ENCODE assay signal across 8 cellular contexts in genomic region chr5:76403963-76404693, GRCh38. TPM values are rescaled to one million over a fixed set of nuclear protein-coding genes. Genes with fewer than 3 reads are reported as not detected.
DNase-seq lines count a peak whose midpoint lies in the region; ATAC-seq and TF ChIP-seq lines count a peak whose summit lies in the region.

No MANE protein-coding gene starts in this region.

- TF ChIP-seq CTCF in neural cell (IDR thresholded peaks at IDR 0.05; ENCODE audit: poor library complexity, severe bottlenecking) = no peak

- peak overlapping the region; percentile 81 for H3K4me3 ChIP-seq in effector memory CD4-positive, alpha-beta T cell (ENCODE audit: insufficient read depth, low read depth, low read length, poor library complexity, severe bottlenecking)
- peak overlapping the region; percentile 79 for H3K4me3 ChIP-seq in neural cell (ENCODE audit: low read length)
- H3K4me3 ChIP-seq in stomach smooth muscle (ENCODE audit: low read length in 2 of 2) = peak overlapping the region; percentile 63 to 73

- H3K9ac ChIP-seq in neural cell (ENCODE audit: low read length) (no peak overlapping the region), stomach smooth muscle (ENCODE audit: low read length in 2 of 2) (peak overlapping the region in 1 of 2 donors; percentile 28)

- no peaks in the 10 kb centered on the region for H3K27me3 ChIP-seq in effector memory CD4-positive, alpha-beta T cell (replicated peaks; ENCODE audit: control insufficient read depth, insufficient read depth, low read length, poor library complexity, severe bottlenecking)
- H3K27me3 ChIP-seq in neural cell (ENCODE audit: insufficient read depth, low read depth, low read length) = peaks cover 17% of the 10 kb centered on the region
- H3K27me3 ChIP-seq in stomach smooth muscle (ENCODE audit: control insufficient read depth in 1 of 2, insufficient read depth in 2 of 2, low read length in 2 of 2) = peaks cover 2 to 11% of the 10 kb centered on the region in 2 donors

- H3K36me3 ChIP-seq in effector memory CD4-positive, alpha-beta T cell (ENCODE audit: control insufficient read depth, insufficient read depth, low read length) = no peaks in the 10 kb centered on the region
- H3K36me3 ChIP-seq in neural cell (ENCODE audit: insufficient read depth, low read length) (no peaks in the 10 kb centered on the region), stomach smooth muscle (ENCODE audit: control insufficient read depth in 2 of 2, insufficient read depth in 2 of 2, low read length in 2 of 2) (no peaks in the 10 kb centered on the region)

- H4K20me1 ChIP-seq in neural cell (ENCODE audit: insufficient read depth) = no peaks in the 10 kb centered on the region

- no peak overlapping the region for H2AFZ ChIP-seq in neural cell (ENCODE audit: low read depth, low read length)

- peak overlapping the region; percentile 97 for H3K27ac ChIP-seq in effector memory CD4-positive, alpha-beta T cell (ENCODE audit: insufficient read depth, low read length, poor library complexity, severe bottlenecking)
- H3K27ac ChIP-seq in neural cell (ENCODE audit: low read length) (no peak overlapping the region), stomach smooth muscle (ENCODE audit: low read length) (peak overlapping the region; percentile 6)

- DNase-seq in activated CD4-positive, alpha-beta T cell treated with anti-CD3 and anti-CD28 coated beads for 4 hours = peak; percentile 67 to 69
- peak; percentile 61 to 70 (median 69) for DNase-seq in effector memory CD4-positive, alpha-beta T cell
- DNase-seq in GOT3 (lab: John Stamatoyannopoulos, UW) (no peak), RKO (ENCODE audit: low spot score) (no peak)

- peak; percentile 19 for ATAC-seq in GM18868 (IDR thresholded peaks at IDR 0.05; ENCODE audit: unreplicated experiment)
- ATAC-seq in HG03432 (IDR thresholded peaks at IDR 0.05; ENCODE audit: unreplicated experiment) = peak; percentile 27

- no peaks in the 10 kb centered on the region for H3K79me2 ChIP-seq in neural cell (replicated peaks; ENCODE audit: insufficient read depth, low read length)

- TF ChIP-seq EP300 in neural cell (conservative IDR thresholded peaks at IDR 0.05; ENCODE audit: poor library complexity, severe bottlenecking) = no peak

- peak; percentile 4 for TF ChIP-seq RAD21 in neural cell (conservative IDR thresholded peaks at IDR 0.05)

- peaks cover 27% of the 10 kb centered on the region for H3K4me1 ChIP-seq in effector memory CD4-positive, alpha-beta T cell (ENCODE audit: control insufficient read depth, insufficient read depth, low read length, poor library complexity, severe bottlenecking)
- H3K4me1 ChIP-seq in stomach smooth muscle (ENCODE audit: control insufficient read depth, insufficient read depth, low read length) = peaks cover 8% of the 10 kb centered on the region

- H3F3A ChIP-seq in neural cell (ENCODE audit: insufficient read depth, low read length, poor library complexity, severe bottlenecking) = no peaks in the 10 kb centered on the region

- H3K4me2 ChIP-seq in neural cell (ENCODE audit: low read length) = peak overlapping the region; percentile 62

- H3K9me2 ChIP-seq in neural cell (ENCODE audit: insufficient read depth, low read length) = no peaks in the 10 kb centered on the region

- H3K9me3 ChIP-seq in effector memory CD4-positive, alpha-beta T cell (ENCODE audit: control insufficient read depth, low read length) = no peaks in the 10 kb centered on the region
- H3K9me3 ChIP-seq in neural cell (ENCODE audit: low read length) (no peaks in the 10 kb centered on the region), stomach smooth muscle (ENCODE audit: control insufficient read depth in 2 of 2, low read length in 2 of 2) (no peaks in the 10 kb centered on the region)

TF ChIP-seq in neural cell, 6 proteins besides CTCF, POLR2A, EP300 and RAD21:
- TF ChIP-seq POLR2AphosphoS5 (IDR thresholded peaks at IDR 0.05) (no peak), EZH2 (IDR thresholded peaks at IDR 0.05; ENCODE audit: borderline replicate concordance, insufficient read depth, low read length, poor library complexity, severe bottlenecking) (no peak), SMC3 (conservative IDR thresholded peaks at IDR 0.05; ENCODE audit: poor library complexity) (no peak), REST (IDR thresholded peaks at IDR 0.05; ENCODE audit: borderline replicate concordance) (no peak)

RNA-seq across cellular contexts. Expression of gene IQGAP2, which starts 1.0 kb away (rescaled TPM):
- 4.0 and 5.2 TPM in 2 replicates for polyA plus RNA-seq in neural cell
- 1.9 and 2.4 TPM in 2 replicates for polyA minus RNA-seq in neural cell

Comparison
In these comparisons a context has a peak if more than half of its experiments do, and no peak if none do; other contexts are left out.
1. DNase-seq: peak in activated CD4-positive, alpha-beta T cell treated with anti-CD3 and anti-CD28 coated beads for 4 hours (2 of 2) and effector memory CD4-positive, alpha-beta T cell (3 of 3); none in GOT3 (single experiment) and RKO (single experiment).
2. Peak in every context shown above with its lines, with median percentiles within 50 percentile points of each other: H3K4me3 ChIP-seq.